Comparison of ENCODE assay signal across 2 cellular contexts in genomic region chr21:43751955-43752591, GRCh38.
TF ChIP-seq lines count a peak whose summit lies in the region.

No MANE protein-coding gene starts in this region.

TF ChIP-seq in HepG2, 621 proteins besides CTCF, POLR2A, EP300 and RAD21:
- TF ChIP-seq SNAI1 (CRISPR knock-in tag; IDR thresholded peaks at IDR 0.05; ENCODE audit: borderline replicate concordance) = no peak
- no peak for TF ChIP-seq KAT7 (CRISPR knock-in tag; IDR thresholded peaks at IDR 0.05; ENCODE audit: borderline replicate concordance)
- 0 out of 2 replicates have a peak, but pooled peaks have one; percentile 27 for TF ChIP-seq TARDBP (CRISPR knock-in tag; IDR thresholded peaks at IDR 0.05)
- no peak for TF ChIP-seq TFDP1 (CRISPR knock-in tag; IDR thresholded peaks at IDR 0.05; ENCODE audit: borderline replicate concordance)
- no peak for TF ChIP-seq DNMT3B (CRISPR knock-in tag; conservative IDR thresholded peaks at IDR 0.05)
- TF ChIP-seq, protein P1, sequence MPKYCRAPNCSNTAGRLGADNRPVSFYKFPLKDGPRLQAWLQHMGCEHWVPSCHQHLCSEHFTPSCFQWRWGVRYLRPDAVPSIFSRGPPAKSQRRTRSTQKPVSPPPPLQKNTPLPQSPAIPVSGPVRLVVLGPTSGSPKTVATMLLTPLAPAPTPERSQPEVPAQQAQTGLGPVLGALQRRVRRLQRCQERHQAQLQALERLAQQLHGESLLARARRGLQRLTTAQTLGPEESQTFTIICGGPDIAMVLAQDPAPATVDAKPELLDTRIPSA (CRISPR knock-in tag; IDR thresholded peaks at IDR 0.05; ENCODE audit: borderline replicate concordance) = no peak
- TF ChIP-seq ZBTB38 (CRISPR knock-in tag; IDR thresholded peaks at IDR 0.05) = 0 out of 2 replicates have a peak, but pooled peaks have one; percentile 18
- no peak for TF ChIP-seq HMGXB4 (CRISPR knock-in tag; IDR thresholded peaks at IDR 0.05; ENCODE audit: borderline replicate concordance in 1 of 2, low read depth in 1 of 2)
TF ChIP-seq in HepG2: peak in this region for 2.

TF ChIP-seq in K562, 482 proteins besides CTCF, POLR2A, EP300 and RAD21:
- TF ChIP-seq POLR2G (IDR thresholded peaks at IDR 0.05; ENCODE audit: low read depth, low read length) (peak; percentile 56), RBM22 (IDR thresholded peaks at IDR 0.05; ENCODE audit: low read depth, low read length, poor library complexity, severe bottlenecking) (peak; percentile 81), JUN (IDR thresholded peaks at IDR 0.05; ENCODE audit: borderline replicate concordance, low read depth, low read length) (no peak), JUN (CRISPR knock-in tag; IDR thresholded peaks at IDR 0.05; ENCODE audit: borderline replicate concordance) (0 out of 2 replicates have a peak, but pooled peaks have one; percentile 33), ZZZ3 (IDR thresholded peaks at IDR 0.05) (no peak)
TF ChIP-seq in K562: peak in this region for 3.
